In genomic region chr4:56480691-56481090, GRCh38 we compare ENCODE assay signal across 26 cellular contexts. TPM values are rescaled to one million over a fixed set of nuclear protein-coding genes. Genes with fewer than 3 reads are reported as not detected.
"Had no signal": no experiment of that assay in that cellular context is flagged by ENCODE, and none has a peak within 500 bp of the region (broad histone marks: within the 10 kb centered on the region; RNA-seq: fewer than 3 reads in every experiment).

No MANE protein-coding gene starts in this region.

- H3K27me3 ChIP-seq: colonic mucosa, MG63, SJSA1 had no signal

- H3K4me3 ChIP-seq: colonic mucosa, MG63, SJSA1 had no signal

- DNase-seq: activated CD4-positive, alpha-beta memory T cell treated with anti-CD3 and anti-CD28 coated beads for 36 hours; activated CD4-positive, alpha-beta T cell treated with anti-CD3 and anti-CD28 coated beads, Interleukin-2, amount 10 ng/mL, durations not matched to agents 7 days and 5 days; activated CD4-positive, CD25-positive, alpha-beta regulatory T cell; activated CD8-positive, alpha-beta memory T cell treated with anti-CD3 and anti-CD28 coated beads for 24 hours; activated effector memory CD4-positive, alpha-beta T cell treated with anti-CD3 and anti-CD28 coated beads, Interleukin-2, amount 50 U/mL, for 16 hours; activated naive CD4-positive, alpha-beta T cell treated with Interleukin-2 at 50 U/mL for 16 hours; activated naive CD8-positive, alpha-beta T cell treated with anti-CD3 and anti-CD28 coated beads, Interleukin-2, amount 50 U/mL, for 24 hours; activated T-cell treated with anti-CD3 and anti-CD28 coated beads, Interleukin-2, amount 50 U/mL, for 4 hours; cerebellar nuclear complex; colonic mucosa; MG63; NCI-H1092; NCI-H1436; NCI-H1694 treated with DMSO at 0.1 percent for 48 hours; NCI-H2081 treated with DMSO at 0.1 percent for 48 hours; NCI-H2171; NCI-H345; NCI-H510A; NCI-H526 treated with DMSO at 0.1 percent for 48 hours; NCI-H82; RPMI8226; T-helper 9 cell had no signal

- H3K4me1 ChIP-seq: colonic mucosa had no signal

- H3K27ac ChIP-seq: colonic mucosa, SJSA1, VCaP had no signal

- H3K9me3 ChIP-seq: colonic mucosa, MG63, SJSA1 had no signal

RNA-seq across cellular contexts. Expression of gene ARL9, which starts 24.9 kb away (rescaled TPM):
- total RNA-seq: activated CD4-positive, alpha-beta memory T cell treated with anti-CD3 and anti-CD28 coated beads for 36 hours; cardiac septum; Right ventricle myocardium inferior had no signal
